19 cellular contexts compared by ENCODE assay signal in genomic region chr21:26106562-26106961, GRCh38.
DNase-seq lines count a peak whose midpoint lies in the region; ATAC-seq and TF ChIP-seq lines count a peak whose summit lies in the region.
"Had no signal": no experiment of that assay in that cellular context is flagged by ENCODE, and none has a peak within 500 bp of the region (broad histone marks: within the 10 kb centered on the region; RNA-seq: fewer than 3 reads in every experiment).

No MANE protein-coding gene starts in this region.

- no peaks in the 10 kb centered on the region for H3K9me3 Mint-ChIP-seq in endodermal cell
- H3K9me3 Mint-ChIP-seq in naive B cell = peaks cover 0 to 4% (median 0%) of the 10 kb centered on the region in 7 donors
- H3K9me3 Mint-ChIP-seq: CD14-positive monocyte had no signal

- H3K9me3 ChIP-seq in endodermal cell (ENCODE audit: control insufficient read depth, low read length) = no peaks in the 10 kb centered on the region
- H3K9me3 ChIP-seq: HAP-1 had no signal

- no peak overlapping the region for H3K27ac ChIP-seq in endodermal cell (ENCODE audit: low read depth, low read length)
- H3K27ac ChIP-seq: HL-60, SK-N-MC had no signal

- H3K9ac ChIP-seq in endodermal cell (ENCODE audit: extremely low read depth, low read length, poor library complexity, severe bottlenecking) = no peak overlapping the region

- H3K27ac Mint-ChIP-seq in endodermal cell (peak overlapping the region; percentile 74), naive B cell (peak overlapping the region in 4 of 6 donors; percentile 10 to 76 (median 22))

- no peaks in the 10 kb centered on the region for H3K27me3 Mint-ChIP-seq in endodermal cell (ENCODE audit: insufficient read depth)
- no peaks in the 10 kb centered on the region for H3K27me3 Mint-ChIP-seq in naive B cell

- H3K36me3 ChIP-seq in endodermal cell (ENCODE audit: control insufficient read depth, insufficient read depth, low read length) = peaks cover 50% of the 10 kb centered on the region

- no peak overlapping the region for H3K4me3 ChIP-seq in endodermal cell (ENCODE audit: low read length)
- H3K4me3 ChIP-seq: HAP-1, SK-N-MC had no signal

- H3K4me1 Mint-ChIP-seq in endodermal cell = peaks cover 45% of the 10 kb centered on the region
- H3K4me1 Mint-ChIP-seq in naive B cell = peaks cover 3 to 10% (median 10%) of the 10 kb centered on the region in 3 donors

- ATAC-seq in naive B cell (ENCODE audit: low read depth in 2 of 2) = no peak
- ATAC-seq: Panc1 had no signal

- H3K4me1 ChIP-seq in endodermal cell (ENCODE audit: control insufficient read depth, insufficient read depth, low read length) = no peaks in the 10 kb centered on the region

- H3K36me3 Mint-ChIP-seq in endodermal cell (ENCODE audit: low read depth) = peaks cover 54% of the 10 kb centered on the region
- H3K36me3 Mint-ChIP-seq in naive B cell = peaks cover 21 to 49% of the 10 kb centered on the region in 2 donors

- no peak for TF ChIP-seq CTCF in endodermal cell (conservative IDR thresholded peaks at IDR 0.05)

- H3K4me3 Mint-ChIP-seq in endodermal cell (no peak overlapping the region), naive B cell (no peak overlapping the region)
- H3K4me3 Mint-ChIP-seq: CD14-positive monocyte had no signal

- WGBS in endodermal cell (ENCODE audit: insufficient coverage in 1 of 2, insufficient read length in 1 of 2), 2 experiments = 83 to 89% methylated on average over 7 of the region's 7 CpGs

- DNase-seq in M059J (ENCODE audit: low read depth) (peak; percentile 54), endodermal cell (no peak), naive B cell (no peak), NCI-H128 (lab: John Stamatoyannopoulos, UW; ENCODE audit: unreplicated experiment) (no peak), GM19238 (ENCODE audit: insufficient read length, low spot score) (no peak), NCI-H1092 (lab: John Stamatoyannopoulos, UW) (no peak)
- no peak for DNase-seq in activated CD4-positive, CD25-positive, alpha-beta regulatory T cell (lab: John Stamatoyannopoulos, UW)
- DNase-seq: ACHN, AML-193, DMS 273 treated with DMSO at 0.1 percent for 48 hours, KG1, NCI-H1694, NCI-H510A treated with DMSO at 0.1 percent for 48 hours, Right ventricle myocardium superior had no signal

- no peaks in the 10 kb centered on the region for H3K27me3 ChIP-seq in endodermal cell (ENCODE audit: control insufficient read depth, insufficient read depth, low read length, poor library complexity, severe bottlenecking)
